11 cellular contexts compared by ENCODE assay signal in the genomic region with DNA sequence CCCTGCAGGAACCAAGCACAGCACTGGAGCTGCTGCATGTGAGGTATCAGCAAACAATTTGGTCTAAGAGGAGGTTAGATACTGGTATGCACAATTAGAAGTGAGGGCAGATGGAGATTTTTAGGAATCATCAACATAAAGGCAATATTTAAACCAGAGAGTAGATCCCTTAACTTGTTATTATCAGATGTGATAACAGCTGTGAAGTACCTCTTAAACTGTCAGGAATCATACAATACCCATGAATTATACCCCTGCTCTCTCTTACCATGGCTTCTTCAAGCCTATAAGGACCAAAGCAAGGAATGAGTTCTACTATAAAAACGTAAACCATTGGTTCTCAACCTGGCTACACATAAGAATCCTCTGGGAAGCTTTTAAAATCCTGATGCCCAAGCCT.
"Had no signal": no experiment of that assay in that cellular context is flagged by ENCODE, and none has a peak within 500 bp of the region (broad histone marks: within the 10 kb centered on the region; RNA-seq: fewer than 3 reads in every experiment).

No MANE protein-coding gene starts in this region.

- H3K27me3 ChIP-seq: gastroesophageal sphincter, tibial nerve had no signal

- H3K27ac ChIP-seq: neutrophil, skin epidermis had no signal

- H3K36me3 ChIP-seq: neutrophil, tibial nerve had no signal

- H3K4me3 ChIP-seq: gastroesophageal sphincter, skin epidermis, tibial nerve had no signal

- H3K27ac Mint-ChIP-seq: activated CD4-positive, alpha-beta memory T cell treated with anti-CD3 and anti-CD28 coated beads, Interleukin-2, amount 10 ng/mL, durations not matched to agents 7 days and 5 days; activated T-cell treated with anti-CD3 and anti-CD28 coated beads, Interleukin-2, amount 50 U/mL, for 72 hours; T-helper 2 cell treated with Interferon-gamma antibody and Interleukin-4, amounts not matched to agents 5 μg/mL and 100 μg/mL, for 36 hours had no signal

- DNase-seq: activated CD4-positive, alpha-beta memory T cell treated with anti-CD3 and anti-CD28 coated beads, Interleukin-2, amount 10 ng/mL, durations not matched to agents 7 days and 5 days; activated T-cell treated with anti-CD3 and anti-CD28 coated beads, Interleukin-2, amount 50 U/mL, for 72 hours; aorta; naive B cell; retina; SW 1271 had no signal

- H3K4me3 Mint-ChIP-seq: activated CD4-positive, alpha-beta memory T cell treated with anti-CD3 and anti-CD28 coated beads, Interleukin-2, amount 10 ng/mL, durations not matched to agents 7 days and 5 days; activated T-cell treated with anti-CD3 and anti-CD28 coated beads, Interleukin-2, amount 50 U/mL, for 72 hours; naive B cell; T-helper 2 cell treated with Interferon-gamma antibody and Interleukin-4, amounts not matched to agents 5 μg/mL and 100 μg/mL, for 36 hours had no signal

- H3K9me3 Mint-ChIP-seq: activated CD4-positive, alpha-beta memory T cell treated with anti-CD3 and anti-CD28 coated beads, Interleukin-2, amount 10 ng/mL, durations not matched to agents 7 days and 5 days; activated T-cell treated with anti-CD3 and anti-CD28 coated beads, Interleukin-2, amount 50 U/mL, for 72 hours; naive B cell; T-helper 2 cell treated with Interferon-gamma antibody and Interleukin-4, amounts not matched to agents 5 μg/mL and 100 μg/mL, for 36 hours had no signal

- H3K9me3 ChIP-seq: gastroesophageal sphincter, neutrophil, tibial nerve had no signal

- H3K27me3 Mint-ChIP-seq: naive B cell had no signal
